ENCODE assay signal across 1 cellular context in the genomic region with DNA sequence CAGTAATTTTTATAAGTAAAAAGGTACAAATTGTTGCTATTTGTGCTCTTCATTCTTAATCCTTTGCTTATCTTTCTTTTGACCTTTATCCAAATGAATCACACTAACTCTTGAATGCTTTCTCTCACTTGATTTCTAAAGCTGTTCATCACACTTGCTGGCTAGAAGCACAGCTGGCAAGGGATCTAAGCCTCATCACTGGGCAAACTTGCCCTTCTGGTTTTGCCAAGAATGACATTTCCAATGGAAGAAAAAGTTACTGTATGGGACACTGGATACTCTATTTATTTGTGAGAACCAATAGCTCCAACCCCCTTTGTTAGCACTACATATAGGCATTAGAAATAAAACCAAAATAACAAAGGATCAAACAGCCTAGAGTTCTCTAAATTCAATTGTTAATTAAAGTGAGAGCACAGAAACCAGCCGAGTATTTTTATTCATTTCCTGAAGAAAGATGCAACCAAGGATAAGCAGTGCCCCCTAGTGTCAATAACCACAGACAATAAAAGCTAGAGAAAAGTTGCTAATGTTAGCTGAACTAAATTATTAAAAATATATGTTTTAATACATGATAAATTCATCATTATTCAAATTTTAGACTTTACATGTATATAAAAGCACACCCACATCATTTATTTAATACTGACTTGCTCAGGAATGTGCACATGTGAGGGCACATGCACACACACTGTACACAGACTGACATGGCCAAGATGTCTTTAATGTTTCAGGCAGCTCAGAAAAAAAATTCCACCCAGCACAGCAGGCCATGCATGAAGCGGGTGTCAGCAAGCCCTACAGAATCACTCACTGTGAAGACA.
TF ChIP-seq lines count a peak whose summit lies in the region.

No MANE protein-coding gene starts in this region.

TF ChIP-seq in WTC11, 78 proteins besides CTCF, POLR2A, EP300 and RAD21 (continued from another document):
- TF ChIP-seq ZSCAN18 (CRISPR knock-in tag; IDR thresholded peaks at IDR 0.05): no peak
- TF ChIP-seq, protein P1, sequence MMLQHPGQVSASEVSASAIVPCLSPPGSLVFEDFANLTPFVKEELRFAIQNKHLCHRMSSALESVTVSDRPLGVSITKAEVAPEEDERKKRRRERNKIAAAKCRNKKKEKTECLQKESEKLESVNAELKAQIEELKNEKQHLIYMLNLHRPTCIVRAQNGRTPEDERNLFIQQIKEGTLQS (CRISPR knock-in tag; conservative IDR thresholded peaks at IDR 0.05): no peak
- TF ChIP-seq EMX1 (CRISPR knock-in tag; IDR thresholded peaks at IDR 0.05): no peak
- TF ChIP-seq OVOL2 (CRISPR knock-in tag; IDR thresholded peaks at IDR 0.05; ENCODE audit: borderline replicate concordance): no peak
- TF ChIP-seq NR1H2 (CRISPR knock-in tag; IDR thresholded peaks at IDR 0.05): no peak
- no peak for TF ChIP-seq ZNF138 (CRISPR knock-in tag; conservative IDR thresholded peaks at IDR 0.05)
- TF ChIP-seq GTF2I (CRISPR knock-in tag; conservative IDR thresholded peaks at IDR 0.05): no peak
- TF ChIP-seq, protein P2, sequence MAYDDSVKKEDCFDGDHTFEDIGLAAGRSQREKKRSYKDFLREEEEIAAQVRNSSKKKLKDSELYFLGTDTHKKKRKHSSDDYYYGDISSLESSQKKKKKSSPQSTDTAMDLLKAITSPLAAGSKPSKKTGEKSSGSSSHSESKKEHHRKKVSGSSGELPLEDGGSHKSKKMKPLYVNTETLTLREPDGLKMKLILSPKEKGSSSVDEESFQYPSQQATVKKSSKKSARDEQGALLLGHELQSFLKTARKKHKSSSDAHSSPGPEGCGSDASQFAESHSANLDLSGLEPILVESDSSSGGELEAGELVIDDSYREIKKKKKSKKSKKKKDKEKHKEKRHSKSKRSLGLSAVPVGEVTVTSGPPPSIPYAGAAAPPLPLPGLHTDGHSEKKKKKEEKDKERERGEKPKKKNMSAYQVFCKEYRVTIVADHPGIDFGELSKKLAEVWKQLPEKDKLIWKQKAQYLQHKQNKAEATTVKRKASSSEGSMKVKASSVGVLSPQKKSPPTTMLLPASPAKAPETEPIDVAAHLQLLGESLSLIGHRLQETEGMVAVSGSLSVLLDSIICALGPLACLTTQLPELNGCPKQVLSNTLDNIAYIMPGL (CRISPR knock-in tag; IDR thresholded peaks at IDR 0.05): no peak
